7 cellular contexts compared by ENCODE assay signal in genomic region chr12:108667349-108667748, GRCh38. TPM values are rescaled to one million over a fixed set of nuclear protein-coding genes. Genes with fewer than 3 reads are reported as not detected.
DNase-seq lines count a peak whose midpoint lies in the region; ATAC-seq and TF ChIP-seq lines count a peak whose summit lies in the region.

No MANE protein-coding gene starts in this region.

- H3K4me3 ChIP-seq in right atrium auricular region, result no peak overlapping the region
- H3K4me3 ChIP-seq in stomach smooth muscle (ENCODE audit: low read length in 2 of 2), result no peak overlapping the region

- H3K4me1 ChIP-seq in right atrium auricular region (peaks cover 0 to 65% of the 10 kb centered on the region in 2 donors), stomach smooth muscle (ENCODE audit: control insufficient read depth, insufficient read depth, low read length) (peaks cover 40% of the 10 kb centered on the region)

- H3K36me3 ChIP-seq in right atrium auricular region (peaks cover 3% of the 10 kb centered on the region), stomach smooth muscle (ENCODE audit: control insufficient read depth in 2 of 2, insufficient read depth in 2 of 2, low read length in 2 of 2) (peaks cover 2 to 3% of the 10 kb centered on the region in 2 donors)

- no peak for TF ChIP-seq CTCF in right atrium auricular region (IDR thresholded peaks at IDR 0.05)

- H3K9me3 ChIP-seq in right atrium auricular region, result no peaks in the 10 kb centered on the region
- no peaks in the 10 kb centered on the region for H3K9me3 ChIP-seq in stomach smooth muscle (ENCODE audit: control insufficient read depth in 2 of 2, low read length in 2 of 2)

- H3K27ac ChIP-seq in right atrium auricular region, result peak overlapping the region; percentile 83 to 93
- peak overlapping the region; percentile 53 for H3K27ac ChIP-seq in stomach smooth muscle (ENCODE audit: low read length)

- peak overlapping the region in 1 of 2 donors; percentile 7 for H3K9ac ChIP-seq in stomach smooth muscle (ENCODE audit: low read length in 2 of 2)

- DNase-seq in RPMI8226 (peak; percentile 47), right atrium auricular region (ENCODE audit: low spot score) (no peak), KG1 (lab: John Stamatoyannopoulos, UW) (no peak)

- ATAC-seq in HG03342 (IDR thresholded peaks at IDR 0.05; ENCODE audit: unreplicated experiment) (peak; percentile 44), HG02840 (IDR thresholded peaks at IDR 0.05; ENCODE audit: low FRiP score, unreplicated experiment) (no peak), HG03469 (IDR thresholded peaks at IDR 0.05; ENCODE audit: unreplicated experiment) (no peak)

- H3K27me3 ChIP-seq in right atrium auricular region (no peaks in the 10 kb centered on the region), stomach smooth muscle (ENCODE audit: control insufficient read depth in 1 of 2, insufficient read depth in 2 of 2, low read length in 2 of 2) (no peaks in the 10 kb centered on the region)

RNA-seq across cellular contexts. Expression of gene SELPLG, which starts 33.7 kb away (rescaled TPM):
- total RNA-seq in right atrium auricular region, result 1 to 10 TPM; 3.7 to 7.7 TPM
